In genomic region chr10:118374404-118374803, GRCh38 we compare ENCODE assay signal across 24 cellular contexts. TPM values are rescaled to one million over a fixed set of nuclear protein-coding genes. Genes with fewer than 3 reads are reported as not detected.
A peak's percentile ranks its signal among the peaks of the same experiment; 100 is the strongest.
DNase-seq lines count a peak whose midpoint lies in the region; ATAC-seq, FAIRE-seq and TF ChIP-seq lines count a peak whose summit lies in the region.
"Had no signal": no experiment of that assay in that cellular context is flagged by ENCODE, and none has a peak within 500 bp of the region (broad histone marks: within the 10 kb centered on the region; RNA-seq: fewer than 3 reads in every experiment).

No MANE protein-coding gene starts in this region.

- no peak overlapping the region for H2BK120ac ChIP-seq in IMR-90 (ENCODE audit: low read depth, low read length)

- H4K8ac ChIP-seq in IMR-90 (ENCODE audit: low read depth in 2 of 2, low read length in 2 of 2) = no peak overlapping the region

- H2BK15ac ChIP-seq in IMR-90 (ENCODE audit: low read depth, low read length) = no peak overlapping the region

- no TSS peak for BruUV-seq in IMR-90 (replicated peaks; lab: Mats Ljungman, UMichigan)

- peak overlapping the region; percentile 10; the same call in 1 of the 2 replicates for H3K4me2 ChIP-seq in IMR-90 (ENCODE audit: low read depth, low read length)
- H3K4me2 ChIP-seq in astrocyte (ENCODE audit: low read length) = peak overlapping the region; percentile 72

- no peak overlapping the region for H4K5ac ChIP-seq in IMR-90 (ENCODE audit: low read depth, low read length)

- TF ChIP-seq RAD21 in IMR-90 (IDR thresholded peaks at IDR 0.05; ENCODE audit: low read length) = no peak

- H2AFZ ChIP-seq in IMR-90 (replicated peaks; ENCODE audit: low read length, poor library complexity) = no peak overlapping the region
- no peak overlapping the region for H2AFZ ChIP-seq in astrocyte (ENCODE audit: low read depth, low read length)

- no peaks in the 10 kb centered on the region for H3K9me1 ChIP-seq in IMR-90 (ENCODE audit: insufficient read depth, low read length)

- H3K23ac ChIP-seq in IMR-90 (ENCODE audit: low read depth, low read length) = no peak overlapping the region

- POLR2A ChIA-PET in IMR-90 (lab: Charles Lee; ENCODE audit: unreplicated experiment) = no interaction called here

- DNase-seq in DMS79 (lab: John Stamatoyannopoulos, UW) (peak; percentile 9), IMR-90 (no peak), astrocyte (ENCODE audit: low read depth) (peak; percentile 48), left lung (no peak), dedifferentiated amniotic fluid mesenchymal stem cell (ENCODE audit: extremely low spot score) (no peak), LoVo (ENCODE audit: low spot score) (no peak), 8988T (no peak)
- DNase-seq: activated naive CD4-positive, alpha-beta T cell treated with anti-CD3 and anti-CD28 coated beads for 36 hours; activated T-cell treated with anti-CD3 and anti-CD28 coated beads, Interleukin-2, amount 50 U/mL, for 24 hours; aorta; CD4-positive, alpha-beta T cell; effector memory CD8-positive, alpha-beta T cell; glutamatergic neuron; NCI-H2029; NCI-H510A; stimulated activated CD4-positive, alpha-beta T cell treated with anti-CD3 and anti-CD28 coated beads, Interleukin-2, amount 100 ng/mL, for 24 hours; stimulated activated naive CD8-positive, alpha-beta T cell treated with anti-CD3 and anti-CD28 coated beads, Interleukin-15, Interleukin-2, amounts not matched to agents 100 U/mL and 50 U/mL, for 24 hours; T-helper 9 cell; thyroid gland had no signal

- H2AK9ac ChIP-seq in IMR-90 (replicated peaks; ENCODE audit: low read depth, low read length, poor library complexity) = no peak overlapping the region

- H3K4me3 ChIP-seq in IMR-90 (ENCODE audit: insufficient read depth, low read depth, low read length) = no peak overlapping the region
- H3K4me3 ChIP-seq in astrocyte (ENCODE audit: insufficient read depth, low read depth, low read length) = no peak overlapping the region
- no peak overlapping the region for H3K4me3 ChIP-seq in left lung
- H3K4me3 ChIP-seq: thyroid gland had no signal

- H3K4me3 Mint-ChIP-seq in astrocyte (ENCODE audit: unreplicated experiment) = no peak overlapping the region
- H3K4me3 Mint-ChIP-seq: activated naive CD4-positive, alpha-beta T cell treated with anti-CD3 and anti-CD28 coated beads for 36 hours; activated T-cell treated with anti-CD3 and anti-CD28 coated beads, Interleukin-2, amount 50 U/mL, for 24 hours; CD4-positive, alpha-beta T cell; effector memory CD8-positive, alpha-beta T cell; neural crest cell had no signal

- H4K91ac ChIP-seq in IMR-90 (ENCODE audit: insufficient read depth, low read depth, low read length) = no peak overlapping the region

- no peak for TF ChIP-seq POLR2A in IMR-90 (IDR thresholded peaks at IDR 0.05; ENCODE audit: low read depth, low read length)

- H3K27ac ChIP-seq in IMR-90 (ENCODE audit: insufficient read depth, low read length) (no peak overlapping the region), astrocyte (ENCODE audit: low read depth, low read length) (no peak overlapping the region), left lung (no peak overlapping the region)
- H3K27ac ChIP-seq: RWPE1, thyroid gland had no signal

- H2BK5ac ChIP-seq in IMR-90 (ENCODE audit: low read depth, low read length, poor library complexity, severe bottlenecking) = no peak overlapping the region

- H3K79me1 ChIP-seq in IMR-90 (ENCODE audit: low read depth in 1 of 2, low read length in 2 of 2) = no peaks in the 10 kb centered on the region

- H3K79me2 ChIP-seq in astrocyte (ENCODE audit: insufficient read depth, low read length) = no peaks in the 10 kb centered on the region

- H3K27me3 ChIP-seq in IMR-90 (ENCODE audit: control insufficient read depth, insufficient read depth, low read length) = no peaks in the 10 kb centered on the region; the same call in 1 of the 2 replicates
- no peaks in the 10 kb centered on the region for H3K27me3 ChIP-seq in astrocyte (ENCODE audit: insufficient read depth, low read length)
- H3K27me3 ChIP-seq in left lung = no peaks in the 10 kb centered on the region
- H3K27me3 ChIP-seq: thyroid gland had no signal

- peak; percentile 32 for FAIRE-seq in astrocyte (lab: Jason Lieb, UNC)

- H3K9me3 ChIP-seq in IMR-90 (ENCODE audit: control insufficient read depth, insufficient read depth, low read length) (no peaks in the 10 kb centered on the region), astrocyte (ENCODE audit: insufficient read depth, low read depth, low read length) (no peaks in the 10 kb centered on the region), left lung (no peaks in the 10 kb centered on the region)
- H3K9me3 ChIP-seq: thyroid gland had no signal

- ATAC-seq in IMR-90 (ENCODE audit: low read depth) (no peak; the same call in 1 of the 2 replicates), left lung (peak; percentile 56), HG03095 (IDR thresholded peaks at IDR 0.05; ENCODE audit: unreplicated experiment) (no peak)
- ATAC-seq: activated CD4-positive, CD25-positive, alpha-beta regulatory T cell treated with anti-CD3 and anti-CD28 coated beads, Interleukin-2, amount 50 U/mL, for 24 hours; effector memory CD8-positive, alpha-beta T cell; left lobe of liver; stimulated activated naive CD8-positive, alpha-beta T cell treated with anti-CD3 and anti-CD28 coated beads, Interleukin-15, Interleukin-2, amounts not matched to agents 100 U/mL and 50 U/mL, for 24 hours had no signal

- H3K4me1 ChIP-seq in IMR-90 (ENCODE audit: control insufficient read depth, insufficient read depth, low read length) (no peaks in the 10 kb centered on the region), astrocyte (ENCODE audit: insufficient read depth, low read length) (peaks cover 11% of the 10 kb centered on the region), left lung (no peaks in the 10 kb centered on the region)
- H3K4me1 ChIP-seq: thyroid gland had no signal

- peak overlapping the region; percentile 28 for H3K27ac Mint-ChIP-seq in astrocyte (ENCODE audit: unreplicated experiment)
- H3K27ac Mint-ChIP-seq: activated naive CD4-positive, alpha-beta T cell treated with anti-CD3 and anti-CD28 coated beads for 36 hours; activated T-cell treated with anti-CD3 and anti-CD28 coated beads, Interleukin-2, amount 50 U/mL, for 24 hours; CD4-positive, alpha-beta T cell; effector memory CD8-positive, alpha-beta T cell had no signal

- CTCF ChIA-PET in IMR-90 (lab: Yijun Ruan, JAX) = interaction anchor here (0.6 to 1.2 kb wide), 2 partner anchors 8 to 268 kb away, joined by 3 to 4 read pairs; no protein-coding TSS in a partner anchor

- H3K36me3 ChIP-seq in IMR-90 (ENCODE audit: control insufficient read depth, insufficient read depth, low read length) (no peaks in the 10 kb centered on the region), astrocyte (ENCODE audit: insufficient read depth, low read length) (no peaks in the 10 kb centered on the region), left lung (no peaks in the 10 kb centered on the region)
- H3K36me3 ChIP-seq: thyroid gland had no signal

- intact Hi-C loops in IMR-90 (cut with micrococcal nuclease) (no loop called here), left lung (cut with DNase I) (no loop called here)

- H3K56ac ChIP-seq in IMR-90 (ENCODE audit: extremely low read depth, insufficient read depth, low read length) = no peak overlapping the region

- H2BK20ac ChIP-seq in IMR-90 (ENCODE audit: low read depth, low read length) = no peak overlapping the region

- no peak overlapping the region for H3K18ac ChIP-seq in IMR-90 (ENCODE audit: low read depth, low read length)

- no peak overlapping the region for H3K14ac ChIP-seq in IMR-90 (replicated peaks; ENCODE audit: low read depth, low read length)

- no peaks in the 10 kb centered on the region for H3K9me3 Mint-ChIP-seq in astrocyte (ENCODE audit: unreplicated experiment)
- H3K9me3 Mint-ChIP-seq: activated naive CD4-positive, alpha-beta T cell treated with anti-CD3 and anti-CD28 coated beads for 36 hours; activated T-cell treated with anti-CD3 and anti-CD28 coated beads, Interleukin-2, amount 50 U/mL, for 24 hours; CD4-positive, alpha-beta T cell; effector memory CD8-positive, alpha-beta T cell; neural crest cell had no signal

- peaks cover 13% of the 10 kb centered on the region for H3K4me1 Mint-ChIP-seq in astrocyte (ENCODE audit: low read depth, unreplicated experiment)
- H3K4me1 Mint-ChIP-seq: neural crest cell had no signal

- no peak overlapping the region for H3K4ac ChIP-seq in IMR-90 (ENCODE audit: low read depth, low read length)

- H4K20me1 ChIP-seq in IMR-90 (ENCODE audit: insufficient read depth, low read length) (no peaks in the 10 kb centered on the region), astrocyte (ENCODE audit: insufficient read depth, low read length) (no peaks in the 10 kb centered on the region)

- TF ChIP-seq CTCF in IMR-90 (conservative IDR thresholded peaks at IDR 0.05; ENCODE audit: low read depth, low read length) (no peak), astrocyte (IDR thresholded peaks at IDR 0.05; ENCODE audit: insufficient read depth, low read depth, low read length) (no peak), left lung (IDR thresholded peaks at IDR 0.05) (no peak)

- no peaks in the 10 kb centered on the region for H3K36me3 Mint-ChIP-seq in astrocyte (ENCODE audit: low read depth, unreplicated experiment)

- no peak overlapping the region for H3K9ac ChIP-seq in IMR-90 (ENCODE audit: low read depth, low read length)
- H3K9ac ChIP-seq in astrocyte (ENCODE audit: low read length) = no peak overlapping the region

- dilution Hi-C loops in IMR-90 (cut with HindIII; ENCODE audit: low sequenced_read_pairs, unreplicated experiment) = no loop called here

- no peak overlapping the region for H2AK5ac ChIP-seq in IMR-90 (ENCODE audit: low read depth, low read length)

- in situ Hi-C loops in IMR-90 (cut with MboI; ENCODE audit: low sequenced_read_pairs) = no loop called here

- peaks cover 3% of the 10 kb centered on the region for H3K27me3 Mint-ChIP-seq in astrocyte (ENCODE audit: low read depth, unreplicated experiment)

TF ChIP-seq in IMR-90, 13 proteins besides CTCF, POLR2A, EP300 and RAD21 (continues in another document):
- TF ChIP-seq NFE2L2 (IDR thresholded peaks at IDR 0.05; ENCODE audit: low read depth, low read length) = no peak
- TF ChIP-seq MXI1 (IDR thresholded peaks at IDR 0.05; ENCODE audit: borderline replicate concordance, low read depth, low read length) = no peak
- TF ChIP-seq FOS (IDR thresholded peaks at IDR 0.05; ENCODE audit: low read depth, low read length) = no peak
- TF ChIP-seq RFX5 (IDR thresholded peaks at IDR 0.05; ENCODE audit: low read depth, low read length) = no peak

RNA-seq across cellular contexts. Expression of gene FAM204A, which starts 32.3 kb away (rescaled TPM):
- total RNA-seq in IMR-90 (2012; rRNA removed) (50.5 and 54.3 TPM in 2 replicates), astrocyte (60.2 and 62.7 TPM in 2 replicates), left lung (10 to 100 TPM; 39.7 to 54.5 TPM)
- polyA plus RNA-seq in IMR-90 (2012; rRNA removed) = 19.2 and 23.6 TPM in 2 replicates
- 7.8 and 14.2 TPM in 2 replicates for polyA plus RNA-seq in IMR-90 (2012; cell fraction: cytosol; rRNA removed)
- 4.0 and 8.0 TPM in 2 replicates for polyA plus RNA-seq in IMR-90 (2012; cell fraction: nucleus; rRNA removed; ENCODE audit: low replicate concordance)

Comparison
In these comparisons a context has a peak if more than half of its experiments do, and no peak if none do; other contexts are left out.
1. DNase-seq: peak in DMS79 (single experiment) and astrocyte (single experiment); none in IMR-90 (single experiment), left lung (0 of 2), dedifferentiated amniotic fluid mesenchymal stem cell (single experiment), LoVo (single experiment) and 8988T (single experiment).